ENCODE assay signal across 5 cellular contexts in genomic region chr3:183103950-183104349, GRCh38. TPM values are rescaled to one million over a fixed set of nuclear protein-coding genes. Genes with fewer than 3 reads are reported as not detected.
DNase-seq lines count a peak whose midpoint lies in the region; TF ChIP-seq lines count a peak whose summit lies in the region.
"Not testable (repeated sequence)": the region's sequence is repeated elsewhere in the genome, so short reads cannot be mapped to it uniquely, and the experiment has no call there.
"Had no signal": no experiment of that assay in that cellular context is flagged by ENCODE, and none has a peak within 500 bp of the region (broad histone marks: within the 10 kb centered on the region; RNA-seq: fewer than 3 reads in every experiment).

No MANE protein-coding gene starts in this region.

- not testable (repeated sequence) for H3K4me1 ChIP-seq in endodermal cell (ENCODE audit: control insufficient read depth, insufficient read depth, low read length); testis

- not testable (repeated sequence) for TF ChIP-seq CTCF in endodermal cell (conservative IDR thresholded peaks at IDR 0.05); neural crest cell (conservative IDR thresholded peaks at IDR 0.05); testis (IDR thresholded peaks at IDR 0.05)

- not testable (repeated sequence) for H3K27ac Mint-ChIP-seq in endodermal cell; neural crest cell (ENCODE audit: unreplicated experiment)

- not testable (repeated sequence) for H3K36me3 Mint-ChIP-seq in endodermal cell (ENCODE audit: low read depth); neural crest cell (ENCODE audit: low read depth)

- peaks cover 11% of the 10 kb centered on the region for H3K4me1 Mint-ChIP-seq in endodermal cell
- not testable (repeated sequence) for H3K4me1 Mint-ChIP-seq in neural crest cell

- not testable (repeated sequence) for H3K36me3 ChIP-seq in endodermal cell (ENCODE audit: control insufficient read depth, insufficient read depth, low read length); testis (ENCODE audit: low read depth, missing control alignments)

- not testable (repeated sequence) for H3K4me3 Mint-ChIP-seq in endodermal cell
- H3K4me3 Mint-ChIP-seq in neural crest cell, result peak overlapping the region; percentile 51

- not testable (repeated sequence) for H3K27ac ChIP-seq in endodermal cell (ENCODE audit: low read depth, low read length); testis

- not testable (repeated sequence) for H3K27me3 ChIP-seq in endodermal cell (ENCODE audit: control insufficient read depth, insufficient read depth, low read length, poor library complexity, severe bottlenecking); testis

- WGBS in endodermal cell (ENCODE audit: insufficient coverage in 1 of 2, insufficient read length in 1 of 2), 2 experiments, result 97 to 100% methylated on average over 6 to 28 of the region's 28 CpGs
- WGBS in testis, 2 donors, result 51 to 95% methylated on average over 3 to 21 of the region's 28 CpGs

- H3K9ac ChIP-seq in endodermal cell (ENCODE audit: extremely low read depth, low read length, poor library complexity, severe bottlenecking), result not testable (repeated sequence)

- H3K4me3 ChIP-seq in endodermal cell (ENCODE audit: low read length) (peak overlapping the region; percentile 41), testis (peak overlapping the region; percentile 9 to 48)

- intact Hi-C loops in testis (cut with DNase I; ENCODE audit: low total_unique reads), result not testable (repeated sequence)

- not testable (repeated sequence) for TF ChIP-seq POLR2A in testis (IDR thresholded peaks at IDR 0.05)

- DNase-seq in endodermal cell; neural crest cell (ENCODE audit: low read depth, low spot score); testis: not testable (repeated sequence)

- H3K9me3 Mint-ChIP-seq in endodermal cell, result peaks cover 27% of the 10 kb centered on the region
- H3K9me3 Mint-ChIP-seq in neural crest cell, result not testable (repeated sequence)

- peaks cover 32% of the 10 kb centered on the region for H3K9me3 ChIP-seq in endodermal cell (ENCODE audit: control insufficient read depth, low read length)
- not testable (repeated sequence) for H3K9me3 ChIP-seq in testis

- H3K27me3 Mint-ChIP-seq in endodermal cell (ENCODE audit: insufficient read depth); neural crest cell (ENCODE audit: low read depth): not testable (repeated sequence)

RNA-seq across cellular contexts. Expression of gene MCCC1, which starts 4.7 kb away (rescaled TPM):
- total RNA-seq in endodermal cell (10 to 100 TPM; 34.7 to 34.8 TPM), neural crest cell (28.8 and 30.6 TPM in 2 replicates), testis (10 to 100 TPM; 35.9 to 37.8 TPM)
- polyA plus RNA-seq in endodermal cell (2013, experiment 1 of 2), result 14.9 TPM
- polyA plus RNA-seq in endodermal cell (2013, experiment 2 of 2), result 14.3 TPM
- 22.7 TPM for polyA plus RNA-seq in testis (ENCODE audit: insufficient read depth, low read depth, low replicate concordance)

RNA-seq across cellular contexts. Expression of gene LAMP3, which starts 58.6 kb away (rescaled TPM):
- total RNA-seq in endodermal cell, result 1 to 10 TPM in 1 of 2 donors, under 1 TPM in 1; 0.55 to 1.1 TPM
- polyA plus RNA-seq in endodermal cell (2013, experiment 1 of 2), result 1.7 TPM
- 2.0 TPM for polyA plus RNA-seq in endodermal cell (2013, experiment 2 of 2)
- total RNA-seq in neural crest cell, result 0.12 and 0.23 TPM in 2 replicates
- total RNA-seq in testis, result 10 to 100 TPM; 10.1 to 16.3 TPM
- 52.6 TPM for polyA plus RNA-seq in testis (ENCODE audit: insufficient read depth, low read depth, low replicate concordance)
- total RNA-seq: A172 had no signal
- polyA plus RNA-seq: CD14-positive monocyte had no signal
